Comparison of ENCODE assay signal across 13 cellular contexts in genomic region chr7:142805350-142806020, GRCh38. TPM values are rescaled to one million over a fixed set of nuclear protein-coding genes. Genes with fewer than 3 reads are reported as not detected.
A peak's percentile ranks its signal among the peaks of the same experiment; 100 is the strongest.
DNase-seq lines count a peak whose midpoint lies in the region; ATAC-seq and TF ChIP-seq lines count a peak whose summit lies in the region.
"Had no signal": no experiment of that assay in that cellular context is flagged by ENCODE, and none has a peak within 500 bp of the region (broad histone marks: within the 10 kb centered on the region; RNA-seq: fewer than 3 reads in every experiment).

No MANE protein-coding gene starts in this region.

- H3K9me3 Mint-ChIP-seq in stimulated activated naive CD8-positive, alpha-beta T cell treated with anti-CD3 and anti-CD28 coated beads, Interleukin-15, Interleukin-2, amounts not matched to agents 100 ng/mL and 50 ng/mL, for 24 hours = no peaks in the 10 kb centered on the region
- H3K9me3 Mint-ChIP-seq in activated CD4-positive, alpha-beta memory T cell treated with anti-CD3 and anti-CD28 coated beads for 36 hours = no peaks in the 10 kb centered on the region

- no peaks in the 10 kb centered on the region for H3K27me3 Mint-ChIP-seq in stimulated activated naive CD8-positive, alpha-beta T cell treated with anti-CD3 and anti-CD28 coated beads, Interleukin-15, Interleukin-2, amounts not matched to agents 100 ng/mL and 50 ng/mL, for 24 hours
- H3K27me3 Mint-ChIP-seq in activated CD4-positive, alpha-beta memory T cell treated with anti-CD3 and anti-CD28 coated beads for 36 hours = no peaks in the 10 kb centered on the region

- peaks cover 42% of the 10 kb centered on the region for H3K36me3 Mint-ChIP-seq in stimulated activated naive CD8-positive, alpha-beta T cell treated with anti-CD3 and anti-CD28 coated beads, Interleukin-15, Interleukin-2, amounts not matched to agents 100 ng/mL and 50 ng/mL, for 24 hours (ENCODE audit: low read depth)
- peaks cover 38% of the 10 kb centered on the region for H3K36me3 Mint-ChIP-seq in activated CD4-positive, alpha-beta memory T cell treated with anti-CD3 and anti-CD28 coated beads for 36 hours

- no peaks in the 10 kb centered on the region for H3K9me3 ChIP-seq in effector memory CD4-positive, alpha-beta T cell (ENCODE audit: control insufficient read depth, low read length)

- H3K4me1 ChIP-seq in effector memory CD4-positive, alpha-beta T cell (ENCODE audit: control insufficient read depth, insufficient read depth, low read length, poor library complexity, severe bottlenecking) = peaks cover 97% of the 10 kb centered on the region

- TF ChIP-seq POLR2A in erythroblast (IDR thresholded peaks at IDR 0.05; ENCODE audit: low read length) = no peak

- no peak overlapping the region for H3K4me3 ChIP-seq in effector memory CD4-positive, alpha-beta T cell (ENCODE audit: insufficient read depth, low read depth, low read length, poor library complexity, severe bottlenecking)

- H3K27ac ChIP-seq in effector memory CD4-positive, alpha-beta T cell (ENCODE audit: insufficient read depth, low read length, poor library complexity, severe bottlenecking) = peak overlapping the region; percentile 99

- POLR2A ChIA-PET in activated CD4-positive, alpha-beta memory T cell treated with anti-CD3 and anti-CD28 coated beads for 36 hours (lab: Charles Lee) = interaction anchor here (10.8 kb wide), 1 partner anchor 12 kb away, joined by 517 read pairs; no protein-coding TSS in a partner anchor

- CTCF ChIA-PET in activated CD4-positive, alpha-beta memory T cell treated with anti-CD3 and anti-CD28 coated beads for 36 hours (lab: Charles Lee) = interaction anchor here (0.5 to 11.6 kb wide), 4 partner anchors 14 to 435 kb away, joined by 3 to 390 read pairs (median 3); no protein-coding TSS in a partner anchor

- no peak for ATAC-seq in stimulated activated naive CD8-positive, alpha-beta T cell treated with anti-CD3 and anti-CD28 coated beads, Interleukin-15, Interleukin-2, amounts not matched to agents 100 U/mL and 50 U/mL, for 24 hours
- ATAC-seq in HG02610 (IDR thresholded peaks at IDR 0.05; ENCODE audit: unreplicated experiment) = no peak
- ATAC-seq: Right ventricle myocardium inferior had no signal

- no peaks in the 10 kb centered on the region for H3K27me3 ChIP-seq in effector memory CD4-positive, alpha-beta T cell (replicated peaks; ENCODE audit: control insufficient read depth, insufficient read depth, low read length, poor library complexity, severe bottlenecking)

- H3K36me3 ChIP-seq in effector memory CD4-positive, alpha-beta T cell (ENCODE audit: control insufficient read depth, insufficient read depth, low read length) = peaks cover 27% of the 10 kb centered on the region

- H3K4me1 Mint-ChIP-seq in stimulated activated naive CD8-positive, alpha-beta T cell treated with anti-CD3 and anti-CD28 coated beads, Interleukin-15, Interleukin-2, amounts not matched to agents 100 ng/mL and 50 ng/mL, for 24 hours (ENCODE audit: low read depth) = peaks cover 98% of the 10 kb centered on the region
- peaks cover 98% of the 10 kb centered on the region for H3K4me1 Mint-ChIP-seq in activated CD4-positive, alpha-beta memory T cell treated with anti-CD3 and anti-CD28 coated beads for 36 hours (ENCODE audit: low read depth)

- H3K27ac Mint-ChIP-seq in stimulated activated naive CD8-positive, alpha-beta T cell treated with anti-CD3 and anti-CD28 coated beads, Interleukin-15, Interleukin-2, amounts not matched to agents 100 ng/mL and 50 ng/mL, for 24 hours = peak overlapping the region; percentile 100
- H3K27ac Mint-ChIP-seq in activated CD4-positive, alpha-beta memory T cell treated with anti-CD3 and anti-CD28 coated beads for 36 hours = peak overlapping the region; percentile 100

- DNase-seq in stimulated activated naive CD8-positive, alpha-beta T cell treated with anti-CD3 and anti-CD28 coated beads, Interleukin-15, Interleukin-2, amounts not matched to agents 100 U/mL and 50 U/mL, for 24 hours = no peak
- DNase-seq in activated CD4-positive, alpha-beta memory T cell treated with anti-CD3 and anti-CD28 coated beads for 36 hours = no peak
- no peak for DNase-seq in effector memory CD4-positive, alpha-beta T cell
- DNase-seq in ureter (ENCODE audit: low spot score) (peak; percentile 28), erythroblast (lab: John Stamatoyannopoulos, UW) (no peak)
- no peak for DNase-seq in stimulated activated CD4-positive, alpha-beta T cell treated with anti-CD3 and anti-CD28 coated beads, Interleukin-12 subunit alpha, Interleukin-12 subunit beta, amount 100 ng/mL, for 4 hours
- DNase-seq: NCI-H1092 treated with DMSO at 0.1 percent for 48 hours, NCI-H2171 treated with DMSO at 0.1 percent for 48 hours, posterior cingulate gyrus had no signal

- intact Hi-C loops in activated CD4-positive, alpha-beta memory T cell treated with anti-CD3 and anti-CD28 coated beads for 36 hours (cut with micrococcal nuclease) = loop anchor here (1.0 to 10.0 kb wide), 6 partner anchors 222 to 1251 kb away; partner anchors contain the start of genes AGK, TAS2R38 and ZYX

- H3K4me3 Mint-ChIP-seq in stimulated activated naive CD8-positive, alpha-beta T cell treated with anti-CD3 and anti-CD28 coated beads, Interleukin-15, Interleukin-2, amounts not matched to agents 100 ng/mL and 50 ng/mL, for 24 hours = peak overlapping the region; percentile 98
- peak overlapping the region; percentile 35 for H3K4me3 Mint-ChIP-seq in activated CD4-positive, alpha-beta memory T cell treated with anti-CD3 and anti-CD28 coated beads for 36 hours

RNA-seq across cellular contexts. Expression of gene PRSS2, which starts 34.7 kb away (rescaled TPM):
- not detected for total RNA-seq in activated CD4-positive, alpha-beta memory T cell treated with anti-CD3 and anti-CD28 coated beads for 36 hours
- not detected for total RNA-seq in ureter
- total RNA-seq: Right ventricle myocardium inferior; T-helper 2 cell treated with Interferon-gamma antibody and Interleukin-4, amounts not matched to agents 100 ng/mL and 5 ng/mL, for 36 hours had no signal

RNA-seq across cellular contexts. Expression of gene EPHB6, which starts 49.4 kb away (rescaled TPM):
- total RNA-seq in activated CD4-positive, alpha-beta memory T cell treated with anti-CD3 and anti-CD28 coated beads for 36 hours = 10 to 100 TPM in 1 of 2 experiments, 1 to 10 TPM in 1; 9.5 to 11.0 TPM
- total RNA-seq in ureter = 55.9 TPM

RNA-seq across cellular contexts. Expression of gene PRSS1, which starts 56.2 kb away (rescaled TPM):
- total RNA-seq in activated CD4-positive, alpha-beta memory T cell treated with anti-CD3 and anti-CD28 coated beads for 36 hours = not detected
- total RNA-seq in ureter = not detected
- total RNA-seq: Right ventricle myocardium inferior; T-helper 2 cell treated with Interferon-gamma antibody and Interleukin-4, amounts not matched to agents 100 ng/mL and 5 ng/mL, for 36 hours had no signal
